In the genomic region with DNA sequence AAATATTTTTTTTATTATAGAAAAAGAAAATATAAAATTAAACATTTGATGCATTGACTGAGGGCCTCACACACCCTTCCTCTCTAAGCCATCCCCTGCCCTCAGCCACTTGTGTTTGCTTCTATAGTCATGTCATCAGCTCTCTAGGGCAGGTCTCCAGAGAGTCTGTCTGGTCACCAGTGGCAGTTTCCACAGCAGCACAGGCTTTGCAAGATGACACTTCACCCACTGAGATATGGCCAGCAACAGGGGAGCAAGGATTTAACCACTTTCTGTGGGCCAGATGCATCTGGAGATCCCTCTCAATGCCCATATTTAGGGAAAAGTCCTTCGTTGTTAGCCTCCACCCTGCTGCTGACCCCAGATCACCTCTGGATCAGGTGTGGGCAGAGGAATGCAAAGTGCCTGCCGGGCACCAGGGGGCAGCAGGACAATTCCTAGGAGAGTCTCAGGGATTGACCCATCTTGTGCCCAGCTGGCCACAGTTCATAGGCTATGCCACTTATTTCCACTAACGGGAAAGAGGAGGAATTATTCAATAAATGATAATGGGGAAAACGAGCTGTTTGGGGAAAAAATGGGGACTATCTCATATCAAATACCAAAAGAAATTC, we compare ENCODE assay signal across 8 cellular contexts. TPM values are rescaled to one million over a fixed set of nuclear protein-coding genes. Genes with fewer than 3 reads are reported as not detected.
DNase-seq lines count a peak whose midpoint lies in the region; ATAC-seq and TF ChIP-seq lines count a peak whose summit lies in the region.

No MANE protein-coding gene starts in this region.

- H4K91ac ChIP-seq in mesenchymal stem cell (ENCODE audit: low read length): no peak overlapping the region

- DNase-seq in NCI-H82 (lab: John Stamatoyannopoulos, UW) (peak; percentile 56), NCI-H82 treated with DMSO at 0.1 percent for 48 hours (lab: John Stamatoyannopoulos, UW; ENCODE audit: unreplicated experiment) (no peak), breast epithelium (ENCODE audit: low spot score in 2 of 2) (no peak), mesenchymal stem cell (no peak), natural killer cell (no peak)

- H3K4me3 Mint-ChIP-seq in natural killer cell: no peak overlapping the region

- TF ChIP-seq CTCF in OCI-LY1 (IDR thresholded peaks at IDR 0.05; ENCODE audit: low read length) (peak; percentile 92), breast epithelium (IDR thresholded peaks at IDR 0.05) (peak in 2 of 3 donors; percentile 27 to 39), natural killer cell (IDR thresholded peaks at IDR 0.05) (no peak)

- H3K36me3 ChIP-seq in OCI-LY1 (ENCODE audit: insufficient read depth, low read length) (no peaks in the 10 kb centered on the region; the same call in 1 of the 2 replicates), breast epithelium (no peaks in the 10 kb centered on the region), mesenchymal stem cell (ENCODE audit: control insufficient read depth in 1 of 2, insufficient read depth in 2 of 2, low read depth in 1 of 2, low read length in 2 of 2) (peaks cover 0 to 11% of the 10 kb centered on the region in 2 experiments)

- 28% methylated on average over 2 of the region's 4 CpGs for WGBS in mesenchymal stem cell

- H4K20me1 ChIP-seq in OCI-LY1 (ENCODE audit: insufficient read depth, low read length): no peaks in the 10 kb centered on the region

- H3K9ac ChIP-seq in OCI-LY1 (ENCODE audit: low read length) (no peak overlapping the region), mesenchymal stem cell (ENCODE audit: low read length) (no peak overlapping the region)

- no peaks in the 10 kb centered on the region for H3K9me3 ChIP-seq in OCI-LY1 (ENCODE audit: low read length)
- H3K9me3 ChIP-seq in breast epithelium: no peaks in the 10 kb centered on the region
- H3K9me3 ChIP-seq in mesenchymal stem cell (ENCODE audit: control insufficient read depth, low read length): no peaks in the 10 kb centered on the region

- H3K14ac ChIP-seq in mesenchymal stem cell (ENCODE audit: low read length in 2 of 2): no peak overlapping the region

- peak overlapping the region; percentile 7 for H2AK5ac ChIP-seq in mesenchymal stem cell (ENCODE audit: low read length, severe bottlenecking)

- no peaks in the 10 kb centered on the region for H3K9me3 Mint-ChIP-seq in natural killer cell

- intact Hi-C loops in breast epithelium (cut with DNase I; ENCODE audit: low total_unique reads): no loop called here
- intact Hi-C loops in natural killer cell (cut with micrococcal nuclease): no loop called here

- H3K4me2 ChIP-seq in OCI-LY1 (ENCODE audit: low read length) (no peak overlapping the region), mesenchymal stem cell (ENCODE audit: low read length, poor library complexity, severe bottlenecking) (no peak overlapping the region)

- H3K4ac ChIP-seq in mesenchymal stem cell (ENCODE audit: low read depth in 1 of 2, low read length in 2 of 2): no peak overlapping the region

- peak overlapping the region in 1 of 2 experiments; percentile 4 for H2BK12ac ChIP-seq in mesenchymal stem cell (ENCODE audit: low read length in 2 of 2)

- H3K4me1 ChIP-seq in OCI-LY1 (ENCODE audit: insufficient read depth, low read length, severe bottlenecking) (peaks cover 16% of the 10 kb centered on the region), breast epithelium (no peaks in the 10 kb centered on the region), mesenchymal stem cell (ENCODE audit: control insufficient read depth, insufficient read depth, low read depth, low read length) (peaks cover 19% of the 10 kb centered on the region)

- peaks cover 0 to 2% of the 10 kb centered on the region in 2 donors for H3K27me3 Mint-ChIP-seq in natural killer cell (ENCODE audit: low read depth in 2 of 2)

- H2BK120ac ChIP-seq in mesenchymal stem cell (ENCODE audit: low read depth, low read length): no peak overlapping the region

- no peaks in the 10 kb centered on the region for H3K36me3 Mint-ChIP-seq in natural killer cell

- H2BK15ac ChIP-seq in mesenchymal stem cell (ENCODE audit: low read depth, poor library complexity, severe bottlenecking): no peak overlapping the region

- H3K27me3 ChIP-seq in OCI-LY1 (ENCODE audit: insufficient read depth, low read length) (no peaks in the 10 kb centered on the region), breast epithelium (no peaks in the 10 kb centered on the region), mesenchymal stem cell (ENCODE audit: control insufficient read depth in 1 of 2, insufficient read depth in 1 of 2, low read length in 2 of 2) (no peaks in the 10 kb centered on the region)

- H3K4me1 Mint-ChIP-seq in natural killer cell: peaks cover 7 to 9% of the 10 kb centered on the region in 2 donors

- no peak for TF ChIP-seq POLR2A in breast epithelium (IDR thresholded peaks at IDR 0.05)

- no peaks in the 10 kb centered on the region for H3F3A ChIP-seq in OCI-LY1 (ENCODE audit: insufficient read depth, low read length)

- H3K9me2 ChIP-seq in OCI-LY1 (ENCODE audit: low read depth, low read length): no peaks in the 10 kb centered on the region

- H3K79me2 ChIP-seq in OCI-LY1 (ENCODE audit: insufficient read depth, low read length): peaks cover 19% of the 10 kb centered on the region

- H3K23ac ChIP-seq in mesenchymal stem cell (ENCODE audit: low read length in 2 of 2): no peak overlapping the region

- H3K79me1 ChIP-seq in mesenchymal stem cell (replicated peaks; ENCODE audit: low read length, poor library complexity, severe bottlenecking): peaks cover under 1% of the 10 kb centered on the region

- H3K27ac Mint-ChIP-seq in natural killer cell: no peak overlapping the region

- H2BK5ac ChIP-seq in mesenchymal stem cell (ENCODE audit: low read depth, low read length, poor library complexity, severe bottlenecking): no peak overlapping the region

- ATAC-seq in HG02970 (IDR thresholded peaks at IDR 0.05; ENCODE audit: low FRiP score, unreplicated experiment) (no peak), natural killer cell (no peak), HG03520 (IDR thresholded peaks at IDR 0.05; ENCODE audit: unreplicated experiment) (no peak)

- no peak overlapping the region for H3K27ac ChIP-seq in OCI-LY1 (ENCODE audit: low read depth, low read length, poor library complexity, severe bottlenecking)
- no peak overlapping the region for H3K27ac ChIP-seq in breast epithelium
- no peak overlapping the region for H3K27ac ChIP-seq in mesenchymal stem cell (ENCODE audit: low read length, poor library complexity, severe bottlenecking)

- H2AFZ ChIP-seq in OCI-LY1 (ENCODE audit: low read length) (no peak overlapping the region), mesenchymal stem cell (ENCODE audit: low read depth, low read length) (no peak overlapping the region)

- H4K8ac ChIP-seq in mesenchymal stem cell (ENCODE audit: low read length): no peak overlapping the region

- H3K18ac ChIP-seq in mesenchymal stem cell (ENCODE audit: low read depth in 1 of 2, low read length in 2 of 2): peak overlapping the region in 1 of 2 experiments; percentile 31

- no peak overlapping the region for H3K4me3 ChIP-seq in OCI-LY1 (ENCODE audit: low read depth, low read length, poor library complexity, severe bottlenecking)
- no peak overlapping the region for H3K4me3 ChIP-seq in breast epithelium
- H3K4me3 ChIP-seq in mesenchymal stem cell (ENCODE audit: insufficient read depth in 1 of 2, low read depth in 1 of 2, low read length in 2 of 2): no peak overlapping the region

RNA-seq across cellular contexts. Expression of a gene that starts 4.8 kb away (rescaled TPM):
- 1 to 10 TPM; 4.1 to 6.2 (median 4.5) TPM for total RNA-seq in breast epithelium
- 95.0 TPM for polyA plus RNA-seq in mesenchymal stem cell (2013, experiment 1 of 2)
- polyA plus RNA-seq in mesenchymal stem cell (2013, experiment 2 of 2): 95.6 TPM
- 10 to 100 TPM in 1 of 3 donors, 1 to 10 TPM in 2; 4.8 to 10.3 (median 6.5) TPM for total RNA-seq in natural killer cell
